ENCODE assay signal across 8 cellular contexts in the genomic region with DNA sequence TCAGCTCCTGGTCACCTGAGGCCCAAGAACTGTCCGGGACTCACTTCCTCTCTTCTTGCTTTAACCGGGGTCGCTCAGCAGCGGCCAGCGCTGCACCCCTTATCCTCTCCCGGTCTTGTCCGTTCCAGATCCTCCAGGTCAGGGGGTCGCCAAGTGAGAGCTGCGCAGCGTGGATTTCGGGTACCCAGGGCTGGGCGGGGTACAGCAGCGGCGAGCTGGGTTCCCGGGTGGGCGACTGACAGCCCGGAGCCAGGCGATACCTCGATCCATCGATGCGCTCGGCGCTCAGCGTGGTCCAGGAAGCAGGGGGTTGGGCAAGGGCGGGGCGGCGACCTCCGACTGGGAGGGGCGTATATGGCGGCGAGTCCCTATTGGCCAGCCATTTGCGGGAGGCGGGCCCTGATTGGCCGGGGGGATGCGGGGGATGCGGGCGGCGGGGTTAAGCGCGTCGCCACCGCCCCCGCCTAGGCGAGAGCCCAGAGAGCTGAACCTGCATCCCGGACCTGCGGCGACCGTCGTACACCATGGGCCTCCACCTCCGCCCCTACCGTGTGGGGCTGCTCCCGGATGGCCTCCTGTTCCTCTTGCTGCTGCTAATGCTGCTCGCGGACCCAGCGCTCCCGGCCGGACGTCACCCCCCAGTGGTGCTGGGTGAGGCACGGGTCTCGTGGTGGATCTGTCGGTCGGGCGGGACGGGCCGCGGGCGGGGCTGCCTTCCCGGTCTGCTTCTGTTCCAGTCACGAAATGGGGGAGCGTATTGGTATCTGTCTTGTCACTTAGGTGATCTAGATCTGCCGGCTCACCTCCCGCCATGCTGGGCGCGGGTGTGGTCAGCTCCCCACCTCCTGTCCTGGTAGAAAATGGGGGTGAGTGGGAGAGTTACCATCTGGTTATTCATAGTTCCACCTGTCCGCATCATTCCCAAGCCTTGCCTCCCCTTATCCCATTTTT. TPM values are rescaled to one million over a fixed set of nuclear protein-coding genes. Genes with fewer than 3 reads are reported as not detected.
A peak's percentile ranks its signal among the peaks of the same experiment; 100 is the strongest.
DNase-seq lines count a peak whose midpoint lies in the region; TF ChIP-seq lines count a peak whose summit lies in the region.

A gene with protein sequence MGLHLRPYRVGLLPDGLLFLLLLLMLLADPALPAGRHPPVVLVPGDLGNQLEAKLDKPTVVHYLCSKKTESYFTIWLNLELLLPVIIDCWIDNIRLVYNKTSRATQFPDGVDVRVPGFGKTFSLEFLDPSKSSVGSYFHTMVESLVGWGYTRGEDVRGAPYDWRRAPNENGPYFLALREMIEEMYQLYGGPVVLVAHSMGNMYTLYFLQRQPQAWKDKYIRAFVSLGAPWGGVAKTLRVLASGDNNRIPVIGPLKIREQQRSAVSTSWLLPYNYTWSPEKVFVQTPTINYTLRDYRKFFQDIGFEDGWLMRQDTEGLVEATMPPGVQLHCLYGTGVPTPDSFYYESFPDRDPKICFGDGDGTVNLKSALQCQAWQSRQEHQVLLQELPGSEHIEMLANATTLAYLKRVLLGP (plus strand): TSS at position 471 of the 951 bp plus-strand sequence. CDS start 54 bp downstream, at position 525.

- no peaks in the 10 kb centered on the region for H4K20me1 ChIP-seq in SU-DHL-6 (ENCODE audit: low read depth, low read length)

- DNase-seq in HAP-1 (ENCODE audit: low spot score in 2 of 2) (peak; percentile 82 to 98), MG63 (peak; percentile 90), cardiac muscle cell (ENCODE audit: low read depth in 1 of 2, low spot score in 1 of 2) (peak; percentile 96 to 98), trophoblast cell (peak; percentile 85 to 92), tibial artery (peak; percentile 94 to 98)
- DNase-seq in activated naive CD8-positive, alpha-beta T cell treated with anti-CD3 and anti-CD28 coated beads, Interleukin-2, amount 50 U/mL, for 16 hours (ENCODE audit: low read depth, low spot score) = peak; percentile 91

- H3K27me3 ChIP-seq in HAP-1 (ENCODE audit: low read depth) = no peaks in the 10 kb centered on the region
- H3K27me3 ChIP-seq in MG63 = no peaks in the 10 kb centered on the region
- H3K27me3 ChIP-seq in SU-DHL-6 (ENCODE audit: low read length) = no peaks in the 10 kb centered on the region
- no peaks in the 10 kb centered on the region for H3K27me3 ChIP-seq in cardiac muscle cell
- H3K27me3 ChIP-seq in trophoblast cell (ENCODE audit: insufficient read depth, low read length) = no peaks in the 10 kb centered on the region
- no peaks in the 10 kb centered on the region for H3K27me3 ChIP-seq in tibial artery

- peak within 1 kb of the TSS; percentile 57 for H3K18ac ChIP-seq in trophoblast cell (ENCODE audit: low read length)

- H4K8ac ChIP-seq in trophoblast cell (ENCODE audit: low read depth, low read length) = peak within 1 kb of the TSS; percentile 78

- no peaks in the 10 kb centered on the region for H3F3A ChIP-seq in SU-DHL-6 (ENCODE audit: insufficient read depth)

- peak within 1 kb of the TSS; percentile 23 for H2AK5ac ChIP-seq in trophoblast cell (ENCODE audit: low read length)

- intact Hi-C loops in tibial artery (cut with DNase I; ENCODE audit: low total_unique reads) = no loop called here

- H3K4ac ChIP-seq in trophoblast cell (ENCODE audit: low read depth, low read length) = no peak within 1 kb of the TSS

- H3K9me3 ChIP-seq in HAP-1 (no peaks in the 10 kb centered on the region), MG63 (no peaks in the 10 kb centered on the region), SU-DHL-6 (ENCODE audit: insufficient read depth, low read length) (no peaks in the 10 kb centered on the region), cardiac muscle cell (ENCODE audit: low read depth) (no peaks in the 10 kb centered on the region), trophoblast cell (ENCODE audit: insufficient read depth, low read depth, low read length) (peaks cover 2% of the 10 kb centered on the region), tibial artery (no peaks in the 10 kb centered on the region)

- H3K4me2 ChIP-seq in SU-DHL-6 (ENCODE audit: low read depth, low read length, poor library complexity, severe bottlenecking) (peak within 1 kb of the TSS; percentile 69), trophoblast cell (ENCODE audit: low read length) (peak within 1 kb of the TSS; percentile 89)

- TF ChIP-seq CTCF in SU-DHL-6 (IDR thresholded peaks at IDR 0.05; ENCODE audit: insufficient read depth, low read length, poor library complexity, severe bottlenecking) = no peak
- TF ChIP-seq CTCF in cardiac muscle cell (IDR thresholded peaks at IDR 0.05; ENCODE audit: low read depth, low read length) = no peak
- peak in 1 of 2 experiments; percentile 11 for TF ChIP-seq CTCF in tibial artery (IDR thresholded peaks at IDR 0.05)

- H3K36me3 ChIP-seq in HAP-1 (replicated peaks) (no peaks in the 10 kb centered on the region), MG63 (no peaks in the 10 kb centered on the region), SU-DHL-6 (ENCODE audit: low read length) (no peaks in the 10 kb centered on the region), cardiac muscle cell (no peaks in the 10 kb centered on the region), trophoblast cell (ENCODE audit: control insufficient read depth in 1 of 2, insufficient read depth in 2 of 2, low read length in 2 of 2) (peaks cover 3 to 5% of the 10 kb centered on the region in 2 experiments), tibial artery (peaks cover 9 to 17% (median 11%) of the 10 kb centered on the region in 3 donors)

- H2BK12ac ChIP-seq in trophoblast cell (ENCODE audit: low read length) = no peak within 1 kb of the TSS

- no peaks in the 10 kb centered on the region for H3K9me2 ChIP-seq in SU-DHL-6 (replicated peaks; ENCODE audit: insufficient read depth, low read length)

- peak within 1 kb of the TSS; percentile 70 for H3K9ac ChIP-seq in SU-DHL-6 (ENCODE audit: low read length)
- peak within 1 kb of the TSS; percentile 71 for H3K9ac ChIP-seq in trophoblast cell (ENCODE audit: low read length)

- H3K79me2 ChIP-seq in SU-DHL-6 (ENCODE audit: insufficient read depth, low read length) (peaks cover 18% of the 10 kb centered on the region; the same call in 1 of the 2 replicates), trophoblast cell (ENCODE audit: control insufficient read depth, insufficient read depth, low read length, poor library complexity) (peaks cover 5% of the 10 kb centered on the region)

- no peak within 1 kb of the TSS for H3K23ac ChIP-seq in trophoblast cell (ENCODE audit: low read length)

- H3K4me1 ChIP-seq in HAP-1 (peaks cover 19% of the 10 kb centered on the region), cardiac muscle cell (ENCODE audit: low read depth) (no peaks in the 10 kb centered on the region), trophoblast cell (ENCODE audit: control insufficient read depth in 1 of 2, insufficient read depth in 2 of 2, low read length in 2 of 2) (peaks cover 12% of the 10 kb centered on the region in 2 experiments), tibial artery (peaks cover 0 to 39% (median 32%) of the 10 kb centered on the region in 4 donors)

- no peak within 1 kb of the TSS for H2BK5ac ChIP-seq in trophoblast cell (ENCODE audit: low read depth, low read length, poor library complexity)

- peak within 1 kb of the TSS; percentile 10 for H4K91ac ChIP-seq in trophoblast cell (ENCODE audit: low read depth, low read length)

- WGBS in trophoblast cell (ENCODE audit: extremely low coverage, insufficient coverage, insufficient read length) = no CpG with 5 or more reads among the region's 75 CpGs

- in situ Hi-C loops in HAP-1 (cut with MboI; ENCODE audit: low sequenced_read_pairs) = no loop called here

- no peak within 1 kb of the TSS for H2BK120ac ChIP-seq in trophoblast cell (ENCODE audit: insufficient read depth, low read length, poor library complexity)

- H2AFZ ChIP-seq in SU-DHL-6 (ENCODE audit: low read depth, low read length, severe bottlenecking) = peak within 1 kb of the TSS; percentile 62
- peak within 1 kb of the TSS; percentile 80 for H2AFZ ChIP-seq in trophoblast cell (ENCODE audit: insufficient read depth, low read length, poor library complexity)

- peaks cover 6% of the 10 kb centered on the region for H3K79me1 ChIP-seq in trophoblast cell (ENCODE audit: low read length)

- H4K12ac ChIP-seq in trophoblast cell (ENCODE audit: low read depth, low read length) = peak within 1 kb of the TSS; percentile 56

- no peak within 1 kb of the TSS for H3K27ac ChIP-seq in SU-DHL-6 (ENCODE audit: low read depth, low read length)
- H3K27ac ChIP-seq in cardiac muscle cell = no peak within 1 kb of the TSS
- no peak within 1 kb of the TSS for H3K27ac ChIP-seq in trophoblast cell (ENCODE audit: low read depth, low read length)
- H3K27ac ChIP-seq in tibial artery = peak within 1 kb of the TSS; percentile 66 to 76

- H3K14ac ChIP-seq in trophoblast cell (ENCODE audit: low read length) = peak within 1 kb of the TSS; percentile 42

- H3K4me3 ChIP-seq in GM08714 (ENCODE audit: low read length) = peak within 1 kb of the TSS; percentile 84
- H3K4me3 ChIP-seq in HAP-1 = peak within 1 kb of the TSS; percentile 84
- peak within 1 kb of the TSS; percentile 82 for H3K4me3 ChIP-seq in MG63
- peak within 1 kb of the TSS; percentile 80 for H3K4me3 ChIP-seq in SU-DHL-6 (ENCODE audit: insufficient read depth, low read length, poor library complexity, severe bottlenecking)
- peak within 1 kb of the TSS; percentile 54 for H3K4me3 ChIP-seq in cardiac muscle cell
- peak within 1 kb of the TSS; percentile 94 for H3K4me3 ChIP-seq in trophoblast cell (ENCODE audit: low read depth, low read length)
- peak within 1 kb of the TSS; percentile 91 to 95 for H3K4me3 ChIP-seq in tibial artery

RNA-seq across cellular contexts. Expression of the gene that starts here (rescaled TPM):
- 10.4 and 13.7 TPM in 2 replicates for total RNA-seq in MG63 (2014; rRNA removed; shearing (Covaris generic); ENCODE audit: low replicate concordance)
- 18.0 and 19.8 TPM in 2 replicates for total RNA-seq in cardiac muscle cell
- polyA plus RNA-seq in cardiac muscle cell = 17.1 and 17.5 TPM in 2 replicates
- polyA plus RNA-seq in trophoblast cell (2013) = 22.1 and 24.6 TPM in 2 replicates

Comparison
In these comparisons a context has a peak if more than half of its experiments do, and no peak if none do; other contexts are left out.
1. H3K27ac ChIP-seq: peak in tibial artery (2 of 2); none in SU-DHL-6 (single experiment), cardiac muscle cell (single experiment) and trophoblast cell (single experiment).
2. Peak in every context shown above with its lines, with median percentiles within 50 percentile points of each other: H3K4me3 ChIP-seq and DNase-seq.